ENCODE assay signal across 12 cellular contexts in genomic region chr12:14390885-14391530, GRCh38. TPM values are rescaled to one million over a fixed set of nuclear protein-coding genes. Genes with fewer than 3 reads are reported as not detected.
DNase-seq lines count a peak whose midpoint lies in the region; ATAC-seq and TF ChIP-seq lines count a peak whose summit lies in the region.
"Had no signal": no experiment of that assay in that cellular context is flagged by ENCODE, and none has a peak within 500 bp of the region (broad histone marks: within the 10 kb centered on the region; RNA-seq: fewer than 3 reads in every experiment).

No MANE protein-coding gene starts in this region.

- no peaks in the 10 kb centered on the region for H4K20me1 ChIP-seq in Karpas-422 (ENCODE audit: insufficient read depth, low read depth, low read length)

- H3K36me3 Mint-ChIP-seq in progenitor cell of endocrine pancreas (ENCODE audit: insufficient read depth) = peaks cover 35% of the 10 kb centered on the region

- H3K27me3 ChIP-seq in Karpas-422 (ENCODE audit: low read length) = no peaks in the 10 kb centered on the region
- no peaks in the 10 kb centered on the region for H3K27me3 ChIP-seq in adrenal gland

- 29 to 36% (median 34%) methylated on average over 3 of the region's 3 CpGs for WGBS in adrenal gland, 4 donors

- H2AFZ ChIP-seq in Karpas-422 (ENCODE audit: low read length) = no peak overlapping the region

- TF ChIP-seq CTCF in coronary artery (IDR thresholded peaks at IDR 0.05) = no peak
- no peak for TF ChIP-seq CTCF in progenitor cell of endocrine pancreas (IDR thresholded peaks at IDR 0.05; ENCODE audit: unreplicated experiment)
- no peak for TF ChIP-seq CTCF in adrenal gland (IDR thresholded peaks at IDR 0.05)

- H3K4me1 ChIP-seq in Karpas-422 (ENCODE audit: low read length) (peaks cover 76% of the 10 kb centered on the region), adrenal gland (replicated peaks in 1 of 2) (peaks cover 31 to 72% of the 10 kb centered on the region in 2 donors)

- H3K4me1 Mint-ChIP-seq in progenitor cell of endocrine pancreas (ENCODE audit: low read depth) = peaks cover 42% of the 10 kb centered on the region

- H3K9me3 ChIP-seq in Karpas-422 (ENCODE audit: low read length) (no peaks in the 10 kb centered on the region), adrenal gland (replicated peaks in 1 of 3) (no peaks in the 10 kb centered on the region)

- H3K27me3 Mint-ChIP-seq in progenitor cell of endocrine pancreas = no peaks in the 10 kb centered on the region

- peaks cover 81% of the 10 kb centered on the region for H3K79me2 ChIP-seq in Karpas-422 (ENCODE audit: low read length)

- H3K9me3 Mint-ChIP-seq in progenitor cell of endocrine pancreas (ENCODE audit: low read depth) = peaks cover 18% of the 10 kb centered on the region

- H3K4me2 ChIP-seq in Karpas-422 (ENCODE audit: low read depth, low read length, poor library complexity, severe bottlenecking) = peak overlapping the region; percentile 36

- TF ChIP-seq POLR2A in adrenal gland (IDR thresholded peaks at IDR 0.05) = no peak

- ATAC-seq in HG02885 (IDR thresholded peaks at IDR 0.05; ENCODE audit: poor library complexity, unreplicated experiment) = no peak

- peak overlapping the region; percentile 30 for H3K27ac Mint-ChIP-seq in progenitor cell of endocrine pancreas

- intact Hi-C loops in adrenal gland (cut with DNase I) = no loop called here

- DNase-seq in G401 (ENCODE audit: low spot score) (peak; percentile 14), Karpas-422 (no peak), coronary artery (ENCODE audit: low spot score) (no peak), progenitor cell of endocrine pancreas (ENCODE audit: low spot score, unreplicated experiment) (no peak), EL (no peak), adrenal gland (no peak), KBM-7 (no peak)
- DNase-seq: anterior cingulate cortex; foreskin melanocyte; NCI-H345; stimulated activated CD4-positive, alpha-beta T cell treated with anti-CD3 and anti-CD28 coated beads, Interleukin-2, amount 100 ng/mL, for 24 hours had no signal

- peak overlapping the region; percentile 14 for H3K4me3 Mint-ChIP-seq in progenitor cell of endocrine pancreas (ENCODE audit: low read depth)

- in situ Hi-C loops in G401 (cut with HindIII; ENCODE audit: low sequenced_read_pairs) = no loop called here
- in situ Hi-C loops in KBM-7 (cut with MboI; ENCODE audit: low pct_unique_long_range_greater_than_20kb, low sequenced_read_pairs) = no loop called here

- no peaks in the 10 kb centered on the region for H3K9me2 ChIP-seq in Karpas-422 (replicated peaks; ENCODE audit: insufficient read depth, low read length)

- H3K36me3 ChIP-seq in Karpas-422 (ENCODE audit: insufficient read depth, low read length) = peaks cover 29% of the 10 kb centered on the region
- no peaks in the 10 kb centered on the region for H3K36me3 ChIP-seq in adrenal gland (replicated peaks in 1 of 2)

- no peak overlapping the region for H3K9ac ChIP-seq in Karpas-422 (ENCODE audit: low read length)

- H3K4me3 ChIP-seq in Karpas-422 (ENCODE audit: low read length) (no peak overlapping the region), coronary artery (peak overlapping the region; percentile 47), adrenal gland (no peak overlapping the region)

- H3K27ac ChIP-seq in Karpas-422 (ENCODE audit: low read length) = peak overlapping the region; percentile 58
- peak overlapping the region; percentile 1 to 65 for H3K27ac ChIP-seq in coronary artery
- peak overlapping the region in 1 of 5 donors; percentile 31 for H3K27ac ChIP-seq in adrenal gland

RNA-seq across cellular contexts. Expression of gene ATF7IP, which starts 25.5 kb away (rescaled TPM):
- total RNA-seq in G401 (2014; rRNA removed; shearing (Covaris generic)) = 34.2 and 50.9 TPM in 2 replicates
- total RNA-seq in Karpas-422 (2014; rRNA removed; shearing (Covaris generic); ENCODE audit: low replicate concordance) = 32.8 and 88.4 TPM in 2 replicates
- total RNA-seq in progenitor cell of endocrine pancreas = 185 and 186 TPM in 2 replicates
- 100 to 1,000 TPM in 1 of 8 donors, 10 to 100 TPM in 7; 40.5 to 101 (median 54.7) TPM for total RNA-seq in adrenal gland
- polyA plus RNA-seq in adrenal gland = 10 to 100 TPM in 2 of 3 donors, 1 to 10 TPM in 1; 8.5 to 34.7 (median 16.7) TPM
